In the genomic region with DNA sequence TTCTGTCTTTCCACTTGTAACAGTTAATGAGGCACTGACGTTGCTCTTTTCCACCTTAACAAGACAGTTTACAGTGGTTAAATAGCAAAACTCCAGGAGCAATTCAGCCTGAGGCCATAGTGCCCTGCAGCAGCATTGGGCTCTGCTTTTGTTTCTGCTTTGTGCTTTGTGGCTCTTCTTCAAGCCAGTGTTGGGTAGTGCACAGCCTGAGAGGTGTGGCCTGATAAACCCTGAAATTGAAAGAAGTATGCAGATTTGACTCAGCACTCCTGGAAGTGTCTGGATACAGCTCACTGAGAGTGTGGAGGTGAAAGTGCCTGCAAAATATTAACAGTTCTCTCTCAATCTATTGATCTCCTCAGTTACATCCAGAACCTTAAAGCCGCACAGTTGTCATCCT, we compare ENCODE assay signal across 1 cellular context.
TF ChIP-seq lines count a peak whose summit lies in the region.

No MANE protein-coding gene starts in this region.

TF ChIP-seq in SK-N-SH treated with all-trans-retinoic acid at 6 μM for 48 hours, 23 proteins besides CTCF, POLR2A, EP300 and RAD21 (continued from another document):
- TF ChIP-seq, protein P1, sequence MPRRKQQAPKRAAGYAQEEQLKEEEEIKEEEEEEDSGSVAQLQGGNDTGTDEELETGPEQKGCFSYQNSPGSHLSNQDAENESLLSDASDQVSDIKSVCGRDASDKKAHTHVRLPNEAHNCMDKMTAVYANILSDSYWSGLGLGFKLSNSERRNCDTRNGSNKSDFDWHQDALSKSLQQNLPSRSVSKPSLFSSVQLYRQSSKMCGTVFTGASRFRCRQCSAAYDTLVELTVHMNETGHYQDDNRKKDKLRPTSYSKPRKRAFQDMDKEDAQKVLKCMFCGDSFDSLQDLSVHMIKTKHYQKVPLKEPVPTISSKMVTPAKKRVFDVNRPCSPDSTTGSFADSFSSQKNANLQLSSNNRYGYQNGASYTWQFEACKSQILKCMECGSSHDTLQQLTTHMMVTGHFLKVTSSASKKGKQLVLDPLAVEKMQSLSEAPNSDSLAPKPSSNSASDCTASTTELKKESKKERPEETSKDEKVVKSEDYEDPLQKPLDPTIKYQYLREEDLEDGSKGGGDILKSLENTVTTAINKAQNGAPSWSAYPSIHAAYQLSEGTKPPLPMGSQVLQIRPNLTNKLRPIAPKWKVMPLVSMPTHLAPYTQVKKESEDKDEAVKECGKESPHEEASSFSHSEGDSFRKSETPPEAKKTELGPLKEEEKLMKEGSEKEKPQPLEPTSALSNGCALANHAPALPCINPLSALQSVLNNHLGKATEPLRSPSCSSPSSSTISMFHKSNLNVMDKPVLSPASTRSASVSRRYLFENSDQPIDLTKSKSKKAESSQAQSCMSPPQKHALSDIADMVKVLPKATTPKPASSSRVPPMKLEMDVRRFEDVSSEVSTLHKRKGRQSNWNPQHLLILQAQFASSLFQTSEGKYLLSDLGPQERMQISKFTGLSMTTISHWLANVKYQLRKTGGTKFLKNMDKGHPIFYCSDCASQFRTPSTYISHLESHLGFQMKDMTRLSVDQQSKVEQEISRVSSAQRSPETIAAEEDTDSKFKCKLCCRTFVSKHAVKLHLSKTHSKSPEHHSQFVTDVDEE (CRISPR knock-in tag; IDR thresholded peaks at IDR 0.05), result no peak
- TF ChIP-seq ZFP30 (CRISPR knock-in tag; IDR thresholded peaks at IDR 0.05) (no peak), CSDC2 (CRISPR knock-in tag; IDR thresholded peaks at IDR 0.05) (no peak), ISL1 (CRISPR knock-in tag; IDR thresholded peaks at IDR 0.05) (no peak), TOX (CRISPR knock-in tag; IDR thresholded peaks at IDR 0.05; ENCODE audit: borderline replicate concordance) (no peak), BACH2 (CRISPR knock-in tag; IDR thresholded peaks at IDR 0.05; ENCODE audit: borderline replicate concordance) (no peak), ZFP3 (CRISPR knock-in tag; IDR thresholded peaks at IDR 0.05) (no peak), ZC3H10 (CRISPR knock-in tag; IDR thresholded peaks at IDR 0.05) (no peak), TCF4 (CRISPR knock-in tag; IDR thresholded peaks at IDR 0.05; ENCODE audit: borderline replicate concordance) (no peak)
- TF ChIP-seq, protein P2, sequence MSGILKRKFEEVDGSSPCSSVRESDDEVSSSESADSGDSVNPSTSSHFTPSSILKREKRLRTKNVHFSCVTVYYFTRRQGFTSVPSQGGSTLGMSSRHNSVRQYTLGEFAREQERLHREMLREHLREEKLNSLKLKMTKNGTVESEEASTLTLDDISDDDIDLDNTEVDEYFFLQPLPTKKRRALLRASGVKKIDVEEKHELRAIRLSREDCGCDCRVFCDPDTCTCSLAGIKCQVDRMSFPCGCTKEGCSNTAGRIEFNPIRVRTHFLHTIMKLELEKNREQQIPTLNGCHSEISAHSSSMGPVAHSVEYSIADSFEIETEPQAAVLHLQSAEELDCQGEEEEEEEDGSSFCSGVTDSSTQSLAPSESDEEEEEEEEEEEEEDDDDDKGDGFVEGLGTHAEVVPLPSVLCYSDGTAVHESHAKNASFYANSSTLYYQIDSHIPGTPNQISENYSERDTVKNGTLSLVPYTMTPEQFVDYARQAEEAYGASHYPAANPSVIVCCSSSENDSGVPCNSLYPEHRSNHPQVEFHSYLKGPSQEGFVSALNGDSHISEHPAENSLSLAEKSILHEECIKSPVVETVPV (CRISPR knock-in tag; IDR thresholded peaks at IDR 0.05), result no peak
- TF ChIP-seq, protein P3, sequence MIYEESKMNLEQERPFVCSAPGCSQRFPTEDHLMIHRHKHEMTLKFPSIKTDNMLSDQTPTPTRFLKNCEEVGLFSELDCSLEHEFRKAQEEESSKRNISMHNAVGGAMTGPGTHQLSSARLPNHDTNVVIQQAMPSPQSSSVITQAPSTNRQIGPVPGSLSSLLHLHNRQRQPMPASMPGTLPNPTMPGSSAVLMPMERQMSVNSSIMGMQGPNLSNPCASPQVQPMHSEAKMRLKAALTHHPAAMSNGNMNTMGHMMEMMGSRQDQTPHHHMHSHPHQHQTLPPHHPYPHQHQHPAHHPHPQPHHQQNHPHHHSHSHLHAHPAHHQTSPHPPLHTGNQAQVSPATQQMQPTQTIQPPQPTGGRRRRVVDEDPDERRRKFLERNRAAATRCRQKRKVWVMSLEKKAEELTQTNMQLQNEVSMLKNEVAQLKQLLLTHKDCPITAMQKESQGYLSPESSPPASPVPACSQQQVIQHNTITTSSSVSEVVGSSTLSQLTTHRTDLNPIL (CRISPR knock-in tag; IDR thresholded peaks at IDR 0.05; ENCODE audit: low read depth), result no peak
TF ChIP-seq in SK-N-SH treated with all-trans-retinoic acid at 6 μM for 48 hours: peak in this region for 0.
